Comparison of ENCODE assay signal across 22 cellular contexts in genomic region chr12:128549621-128550020, GRCh38.
DNase-seq lines count a peak whose midpoint lies in the region; ATAC-seq, FAIRE-seq and TF ChIP-seq lines count a peak whose summit lies in the region.
"Had no signal": no experiment of that assay in that cellular context is flagged by ENCODE, and none has a peak within 500 bp of the region (broad histone marks: within the 10 kb centered on the region; RNA-seq: fewer than 3 reads in every experiment).

No MANE protein-coding gene starts in this region.

- H3K36me3 ChIP-seq in OCI-LY3 (replicated peaks; ENCODE audit: low read depth, low read length) = no peaks in the 10 kb centered on the region
- H3K36me3 ChIP-seq in kidney (ENCODE audit: control insufficient read depth in 1 of 2, insufficient read depth in 2 of 2, low read length in 2 of 2) = no peaks in the 10 kb centered on the region
- H3K36me3 ChIP-seq: BLaER1, MG63, SJSA1 had no signal

- peak; percentile 72 for DNase-seq in DMS79 (lab: John Stamatoyannopoulos, UW)
- DNase-seq in NCI-H524 (lab: John Stamatoyannopoulos, UW) = peak; percentile 88 to 96
- no peak for DNase-seq in nephron progenitor cell
- no peak for DNase-seq in NCI-H1105 (lab: John Stamatoyannopoulos, UW)
- no peak for DNase-seq in kidney
- DNase-seq: CD4-positive, CD25-positive, alpha-beta regulatory T cell; DND-41; KBM-7; NCI-H1417 treated with DMSO at 0.1 percent for 48 hours; NCI-H1694 treated with DMSO at 0.1 percent for 48 hours; NCI-H2081 treated with DMSO at 0.1 percent for 48 hours; NCI-H446; PC-9; T-cell had no signal

- peaks cover 52% of the 10 kb centered on the region for H3K4me1 Mint-ChIP-seq in nephron progenitor cell
- H3K4me1 Mint-ChIP-seq: CD4-positive, CD25-positive, alpha-beta regulatory T cell; T-cell had no signal

- H3K4me1 ChIP-seq in OCI-LY3 (ENCODE audit: low read length) (peaks cover 44% of the 10 kb centered on the region), kidney (ENCODE audit: control insufficient read depth in 1 of 2, insufficient read depth in 1 of 2, low read depth in 1 of 2, low read length in 2 of 2) (no peaks in the 10 kb centered on the region)
- H3K4me1 ChIP-seq: SJSA1 had no signal

- H3K9ac ChIP-seq in OCI-LY3 (ENCODE audit: low read length) (no peak overlapping the region), kidney (ENCODE audit: low read length in 2 of 2) (no peak overlapping the region)
- H3K9ac ChIP-seq: BLaER1 had no signal

- TF ChIP-seq CTCF in OCI-LY3 (IDR thresholded peaks at IDR 0.05; ENCODE audit: low read depth, low read length) (no peak), nephron progenitor cell (IDR thresholded peaks at IDR 0.05) (no peak), kidney (IDR thresholded peaks at IDR 0.05; ENCODE audit: borderline replicate concordance, extremely low read depth, insufficient read depth) (no peak)

- FAIRE-seq in kidney (lab: Jason Lieb, UNC) = no peak
- FAIRE-seq: A204.1, GM19239 had no signal

- peak overlapping the region; percentile 16; the same call in 1 of the 2 replicates for H3K4me3 ChIP-seq in OCI-LY3 (ENCODE audit: low read length)
- H3K4me3 ChIP-seq in kidney (ENCODE audit: low read length in 2 of 2) = no peak overlapping the region
- H3K4me3 ChIP-seq: BLaER1, MG63, PC-9, SJSA1 had no signal

- no peaks in the 10 kb centered on the region for H3K27me3 Mint-ChIP-seq in nephron progenitor cell (ENCODE audit: low read depth, poor library complexity)
- H3K27me3 Mint-ChIP-seq: T-cell had no signal

- H3K9me3 ChIP-seq in OCI-LY3 (ENCODE audit: insufficient read depth, low read length) (no peaks in the 10 kb centered on the region), kidney (ENCODE audit: control insufficient read depth in 1 of 2, low read length in 2 of 2) (no peaks in the 10 kb centered on the region)
- H3K9me3 ChIP-seq: BLaER1, MG63 had no signal

- no peaks in the 10 kb centered on the region for H3K79me2 ChIP-seq in OCI-LY3 (ENCODE audit: low read length)

- peaks cover 22% of the 10 kb centered on the region for H3K36me3 Mint-ChIP-seq in nephron progenitor cell (ENCODE audit: low read depth)
- H3K36me3 Mint-ChIP-seq: CD4-positive, CD25-positive, alpha-beta regulatory T cell; T-cell had no signal

- H3K27ac Mint-ChIP-seq in nephron progenitor cell = peak overlapping the region; percentile 55
- H3K27ac Mint-ChIP-seq: CD4-positive, CD25-positive, alpha-beta regulatory T cell; T-cell had no signal

- no peaks in the 10 kb centered on the region for H3K9me3 Mint-ChIP-seq in nephron progenitor cell

- H3K4me3 Mint-ChIP-seq in nephron progenitor cell = no peak overlapping the region
- H3K4me3 Mint-ChIP-seq: CD4-positive, CD25-positive, alpha-beta regulatory T cell; T-cell had no signal

- intact Hi-C loops in kidney (cut with DNase I) = no loop called here

- no peak overlapping the region for H3K27ac ChIP-seq in OCI-LY3 (ENCODE audit: low read length)
- H3K27ac ChIP-seq in kidney (ENCODE audit: low read depth in 2 of 2, low read length in 2 of 2) = no peak overlapping the region
- H3K27ac ChIP-seq: BLaER1, PC-9, SJSA1 had no signal

- H3K4me2 ChIP-seq in OCI-LY3 (ENCODE audit: low read length) = peak overlapping the region; percentile 79
- H3K4me2 ChIP-seq: BLaER1, PC-9 had no signal

- H2AFZ ChIP-seq in OCI-LY3 (ENCODE audit: low read depth, low read length) = no peak overlapping the region
- H2AFZ ChIP-seq: PC-9 had no signal

- ATAC-seq in HG03521 (IDR thresholded peaks at IDR 0.05; ENCODE audit: unreplicated experiment) = no peak
- ATAC-seq: Right ventricle myocardium inferior, T-cell had no signal

- peaks cover 30% of the 10 kb centered on the region for H3K27me3 ChIP-seq in OCI-LY3 (ENCODE audit: low read depth, low read length)
- H3K27me3 ChIP-seq: BLaER1, MG63, SJSA1 had no signal

- H4K20me1 ChIP-seq in OCI-LY3 (ENCODE audit: insufficient read depth, low read length) = no peaks in the 10 kb centered on the region
- H4K20me1 ChIP-seq: BLaER1 had no signal

Comparison
In these comparisons a context has a peak if more than half of its experiments do, and no peak if none do; other contexts are left out.
1. DNase-seq: peak in DMS79 (single experiment) and NCI-H524 (2 of 2); none in nephron progenitor cell (single experiment), NCI-H1105 (single experiment) and kidney (single experiment).